Comparison of ENCODE assay signal across 20 cellular contexts in the genomic region with DNA sequence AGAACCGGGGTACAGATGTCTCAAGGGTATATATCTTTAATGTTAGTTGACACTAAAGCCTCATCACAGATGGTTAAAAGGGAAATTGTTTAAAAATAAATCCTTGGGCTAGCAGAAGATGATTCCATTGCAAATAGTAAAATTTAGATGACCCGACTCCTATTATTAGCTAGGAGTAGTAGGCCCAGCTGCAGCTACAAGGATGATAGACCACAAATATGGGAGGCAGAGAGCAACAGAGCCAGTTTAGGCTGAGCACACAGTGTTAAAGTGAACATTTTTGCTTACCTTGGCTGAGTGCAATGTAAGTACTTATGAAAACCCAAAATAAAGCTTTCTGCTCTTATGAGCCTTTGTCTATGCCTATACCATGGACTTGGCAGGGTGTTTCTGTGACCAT.
DNase-seq lines count a peak whose midpoint lies in the region; ATAC-seq and TF ChIP-seq lines count a peak whose summit lies in the region.
"Had no signal": no experiment of that assay in that cellular context is flagged by ENCODE, and none has a peak within 500 bp of the region (broad histone marks: within the 10 kb centered on the region; RNA-seq: fewer than 3 reads in every experiment).

No MANE protein-coding gene starts in this region.

- H3K4me1 ChIP-seq in BLaER1 (peaks cover 17% of the 10 kb centered on the region), lower lobe of right lung (no peaks in the 10 kb centered on the region)
- H3K4me1 ChIP-seq: A549 had no signal

- no peaks in the 10 kb centered on the region for H3K9me3 ChIP-seq in BLaER1
- H3K9me3 ChIP-seq in lower lobe of right lung: no peaks in the 10 kb centered on the region
- H3K9me3 ChIP-seq: A549 had no signal

- no peaks in the 10 kb centered on the region for H4K20me1 ChIP-seq in BLaER1

- DNase-seq in RPMI7951 (ENCODE audit: low read depth) (peak; percentile 47), myocyte (ENCODE audit: low read depth) (peak; percentile 79), sciatic nerve (ENCODE audit: low spot score) (no peak), NCI-H2196 treated with DMSO at 0.1 percent for 48 hours (lab: John Stamatoyannopoulos, UW; ENCODE audit: unreplicated experiment) (no peak), lower lobe of right lung (no peak), amygdala (lab: John Stamatoyannopoulos, UW) (no peak)
- DNase-seq: AML-193; CD4-positive, CD25-positive, alpha-beta regulatory T cell; CD8-positive, alpha-beta memory T cell; COR-L47; DMS 273 treated with DMSO at 0.1 percent for 48 hours; DMS53; DND-41; EL; GM23248; HCEC 1CT had no signal

- H3K27ac ChIP-seq in BLaER1 (no peak overlapping the region; the same call in 1 of the 2 replicates), lower lobe of right lung (no peak overlapping the region)
- H3K27ac ChIP-seq: 22Rv1, A549, GM23248, HL-60 had no signal

- H3K4me3 ChIP-seq in BLaER1 (no peak overlapping the region), lower lobe of right lung (no peak overlapping the region)
- H3K4me3 ChIP-seq: A549, GM23248 had no signal

- H3K4me2 ChIP-seq in BLaER1: peak overlapping the region; percentile 57
- H3K4me2 ChIP-seq: A549 had no signal

- intact Hi-C loops in sciatic nerve (cut with DNase I) (no loop called here), lower lobe of right lung (cut with DNase I) (no loop called here)

- H3K9ac ChIP-seq in BLaER1: no peak overlapping the region
- H3K9ac ChIP-seq: GM23248 had no signal

- no peak for TF ChIP-seq CTCF in lower lobe of right lung (IDR thresholded peaks at IDR 0.05)

- peak; percentile 50 for ATAC-seq in sciatic nerve
- no peak for ATAC-seq in lower lobe of right lung
- ATAC-seq: A549 had no signal

- no peaks in the 10 kb centered on the region for H3K27me3 ChIP-seq in BLaER1
- H3K27me3 ChIP-seq in lower lobe of right lung (ENCODE audit: low read depth): no peaks in the 10 kb centered on the region

- H3K36me3 ChIP-seq in BLaER1 (no peaks in the 10 kb centered on the region), lower lobe of right lung (no peaks in the 10 kb centered on the region)

Comparison
In these comparisons a context has a peak if more than half of its experiments do, and no peak if none do; other contexts are left out.
1. DNase-seq: peak in RPMI7951 (single experiment) and myocyte (single experiment); none in sciatic nerve (single experiment), NCI-H2196 treated with DMSO at 0.1 percent for 48 hours (single experiment), lower lobe of right lung (single experiment) and amygdala (0 of 56).